Comparison of ENCODE assay signal across 19 cellular contexts in genomic region chr6:45185403-45186251, GRCh38.
DNase-seq lines count a peak whose midpoint lies in the region; ATAC-seq and TF ChIP-seq lines count a peak whose summit lies in the region.
"Had no signal": no experiment of that assay in that cellular context is flagged by ENCODE, and none has a peak within 500 bp of the region (broad histone marks: within the 10 kb centered on the region; RNA-seq: fewer than 3 reads in every experiment).

No MANE protein-coding gene starts in this region.

- H3K4me1 Mint-ChIP-seq in stimulated activated effector memory CD8-positive, alpha-beta T cell treated with anti-CD3 and anti-CD28 coated beads, Interleukin-12 subunit alpha, Interleukin-12 subunit beta, amount 100 ng/mL, for 72 hours: peaks cover 31% of the 10 kb centered on the region

- no peaks in the 10 kb centered on the region for H3K9me3 Mint-ChIP-seq in stimulated activated effector memory CD8-positive, alpha-beta T cell treated with anti-CD3 and anti-CD28 coated beads, Interleukin-12 subunit alpha, Interleukin-12 subunit beta, amount 100 ng/mL, for 72 hours

- peak overlapping the region; percentile 65 for H3K27ac Mint-ChIP-seq in stimulated activated effector memory CD8-positive, alpha-beta T cell treated with anti-CD3 and anti-CD28 coated beads, Interleukin-12 subunit alpha, Interleukin-12 subunit beta, amount 100 ng/mL, for 72 hours

- no peaks in the 10 kb centered on the region for H3K36me3 ChIP-seq in H7 (replicated peaks; ENCODE audit: control insufficient read depth, insufficient read depth, low read length)

- no peaks in the 10 kb centered on the region for H3K36me3 Mint-ChIP-seq in stimulated activated effector memory CD8-positive, alpha-beta T cell treated with anti-CD3 and anti-CD28 coated beads, Interleukin-12 subunit alpha, Interleukin-12 subunit beta, amount 100 ng/mL, for 72 hours

- peak; percentile 3 for DNase-seq in activated gamma-delta T cell treated with anti-CD3 and anti-CD28 coated beads, Interleukin-2, amount 50 U/mL, for 16 hours (ENCODE audit: low read depth)
- no peak for DNase-seq in activated gamma-delta T cell treated with Interleukin-2 at 50 U/mL for 16 hours
- peak; percentile 16 for DNase-seq in SK-MEL-5 (ENCODE audit: low read depth, low spot score)
- DNase-seq in cardiac fibroblast (ENCODE audit: low read depth in 2 of 2): peak; percentile 28 to 41
- DNase-seq in stimulated activated effector memory CD8-positive, alpha-beta T cell treated with anti-CD3 and anti-CD28 coated beads, Interleukin-12 subunit alpha, Interleukin-12 subunit beta, amount 100 ng/mL, for 72 hours (ENCODE audit: low spot score in 2 of 2): no peak
- DNase-seq in nucleus accumbens (lab: John Stamatoyannopoulos, UW): no peak
- no peak for DNase-seq in H7
- DNase-seq: activated naive CD4-positive, alpha-beta T cell treated with Interleukin-2 at 50 U/mL for 16 hours; caudate nucleus; effector CD4-positive, alpha-beta T cell; GDM1; left cardiac atrium; midbrain; NCI-H2029; NCI-H524; PC-9; right cardiac atrium had no signal

- peak overlapping the region; percentile 29 for H3K4me3 Mint-ChIP-seq in stimulated activated effector memory CD8-positive, alpha-beta T cell treated with anti-CD3 and anti-CD28 coated beads, Interleukin-12 subunit alpha, Interleukin-12 subunit beta, amount 100 ng/mL, for 72 hours

- H3K27me3 ChIP-seq in H7 (ENCODE audit: control insufficient read depth, insufficient read depth, low read length): no peaks in the 10 kb centered on the region

- TF ChIP-seq CTCF in cardiac fibroblast (IDR thresholded peaks at IDR 0.05; ENCODE audit: low read depth, low read length): no peak

- H3K4me3 ChIP-seq in cardiac fibroblast (replicated peaks in 1 of 2; ENCODE audit: low read depth in 2 of 2, low read length in 2 of 2) (no peak overlapping the region), H7 (ENCODE audit: insufficient read depth, low read depth, low read length) (no peak overlapping the region)
- H3K4me3 ChIP-seq: PC-9, SK-N-MC had no signal

- peak; percentile 78 for ATAC-seq in stimulated activated effector memory CD8-positive, alpha-beta T cell treated with anti-CD3 and anti-CD28 coated beads, Interleukin-12 subunit alpha, Interleukin-12 subunit beta, amount 100 ng/mL, for 72 hours
- ATAC-seq in GM19455 (IDR thresholded peaks at IDR 0.05; ENCODE audit: unreplicated experiment): no peak
- ATAC-seq: left cardiac atrium, right cardiac atrium had no signal

- in situ Hi-C loops in SK-MEL-5 (cut with HindIII; ENCODE audit: low pct_unique_long_range_greater_than_20kb, low sequenced_read_pairs): no loop called here

Comparison
In these comparisons a context has a peak if more than half of its experiments do, and no peak if none do; other contexts are left out.
1. DNase-seq: peak in activated gamma-delta T cell treated with anti-CD3 and anti-CD28 coated beads, Interleukin-2, amount 50 U/mL, for 16 hours (single experiment), SK-MEL-5 (single experiment) and cardiac fibroblast (2 of 2); none in activated gamma-delta T cell treated with Interleukin-2 at 50 U/mL for 16 hours (single experiment), stimulated activated effector memory CD8-positive, alpha-beta T cell treated with anti-CD3 and anti-CD28 coated beads, Interleukin-12 subunit alpha, Interleukin-12 subunit beta, amount 100 ng/mL, for 72 hours (0 of 2), nucleus accumbens (0 of 56) and H7 (single experiment).